In genomic region chr14:61255968-61256367, GRCh38 we compare ENCODE assay signal across 2 cellular contexts.
TF ChIP-seq lines count a peak whose summit lies in the region.

No MANE protein-coding gene starts in this region.

TF ChIP-seq in IMR-90, 13 proteins besides CTCF, POLR2A, EP300 and RAD21:
- TF ChIP-seq SMC3 (IDR thresholded peaks at IDR 0.05; ENCODE audit: low read depth, low read length), result no peak
- no peak for TF ChIP-seq MAFK (IDR thresholded peaks at IDR 0.05; ENCODE audit: low read depth, low read length)
- no peak for TF ChIP-seq NFE2L2 (IDR thresholded peaks at IDR 0.05; ENCODE audit: low read depth, low read length)
- no peak for TF ChIP-seq MAZ (IDR thresholded peaks at IDR 0.05; ENCODE audit: borderline replicate concordance, low read depth, low read length)
- TF ChIP-seq BHLHE40 (IDR thresholded peaks at IDR 0.05; ENCODE audit: low read depth, low read length), result no peak
- TF ChIP-seq CEBPB (IDR thresholded peaks at IDR 0.05; ENCODE audit: low read depth, low read length), result no peak
- TF ChIP-seq CHD1 (IDR thresholded peaks at IDR 0.05; ENCODE audit: low read depth, low read length), result no peak

TF ChIP-seq in endothelial cell of umbilical vein, 7 proteins besides CTCF, POLR2A, EP300 and RAD21:
- TF ChIP-seq EZH2 (IDR thresholded peaks at IDR 0.05; ENCODE audit: borderline replicate concordance, low read depth, low read length, severe bottlenecking) (no peak), GATA2 (IDR thresholded peaks at IDR 0.05; ENCODE audit: insufficient read depth, insufficient read length, low read depth, low read length) (no peak), MYC (IDR thresholded peaks at IDR 0.05; ENCODE audit: low read depth, low read length) (no peak), MAX (IDR thresholded peaks at IDR 0.05; ENCODE audit: insufficient read depth, insufficient read length) (no peak), FOS (IDR thresholded peaks at IDR 0.05; ENCODE audit: borderline replicate concordance, insufficient read depth, low read length) (no peak), POLR2AphosphoS5 (IDR thresholded peaks at IDR 0.05; ENCODE audit: insufficient read depth, low read depth, low read length) (no peak), JUN (IDR thresholded peaks at IDR 0.05; ENCODE audit: borderline replicate concordance, insufficient read depth, insufficient read length, low read depth) (no peak)
